In the genomic region with DNA sequence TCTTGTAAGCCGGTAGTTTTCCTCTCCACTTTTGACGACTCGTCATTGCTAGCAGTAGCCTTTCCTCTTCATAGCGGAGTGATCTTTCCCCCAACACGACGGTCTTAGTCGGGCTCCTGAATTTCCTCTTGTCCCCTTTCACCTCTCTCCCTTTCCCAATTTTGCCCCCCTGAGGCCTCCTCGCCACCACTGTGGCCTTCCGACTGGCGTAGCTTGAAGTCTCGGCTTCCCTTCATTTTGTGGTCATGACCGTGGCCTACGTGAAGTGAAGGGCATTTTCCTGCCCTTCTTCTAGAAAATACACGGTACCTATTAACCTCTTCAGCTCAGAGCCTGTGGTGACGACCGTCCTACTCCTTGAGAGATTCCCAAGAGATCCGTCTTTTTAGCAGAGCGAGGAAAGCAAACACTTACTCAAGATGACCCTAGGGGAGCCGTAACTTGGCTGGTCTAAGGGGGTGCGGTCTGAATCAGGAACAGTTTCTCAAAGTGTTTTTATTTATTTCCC, we compare ENCODE assay signal across 8 cellular contexts. TPM values are rescaled to one million over a fixed set of nuclear protein-coding genes. Genes with fewer than 3 reads are reported as not detected.
DNase-seq lines count a peak whose midpoint lies in the region; ATAC-seq and TF ChIP-seq lines count a peak whose summit lies in the region.

No MANE protein-coding gene starts in this region.

- no peak for TF ChIP-seq POLR2A in NB4 (IDR thresholded peaks at IDR 0.05; ENCODE audit: extremely low read depth, insufficient read length)

- DNase-seq in DMS 273 (lab: John Stamatoyannopoulos, UW; ENCODE audit: unreplicated experiment) (peak; percentile 62), DMS 273 treated with DMSO at 0.1 percent for 48 hours (lab: John Stamatoyannopoulos, UW) (no peak), NB4 (ENCODE audit: low read depth) (peak; percentile 59), skeletal muscle cell (ENCODE audit: low read depth) (no peak), GF-D8 (lab: John Stamatoyannopoulos, UW) (no peak)

- no peak for ATAC-seq in GM21390 (IDR thresholded peaks at IDR 0.05; ENCODE audit: unreplicated experiment)

- 0 to 1% (median 1%) methylated on average over 20 of the region's 20 CpGs for WGBS in adipose tissue, 3 donors

- no peak for TF ChIP-seq CTCF in NB4 (IDR thresholded peaks at IDR 0.05; ENCODE audit: low read depth, low read length)

- peaks cover 4% of the 10 kb centered on the region for H3K4me1 ChIP-seq in iPS-15b (ENCODE audit: control insufficient read depth, insufficient read depth, low read length)

- peak overlapping the region; percentile 97 for H3K27ac ChIP-seq in adipose tissue (ENCODE audit: low read depth, low read length)

- H3K4me3 ChIP-seq in NB4 (ENCODE audit: low read depth, low read length), result peak overlapping the region; percentile 92
- H3K4me3 ChIP-seq in iPS-15b (ENCODE audit: low read depth, low read length), result peak overlapping the region; percentile 98
- H3K4me3 ChIP-seq in skeletal muscle cell (ENCODE audit: low read depth, low read length), result peak overlapping the region; percentile 93

- peaks cover under 1% of the 10 kb centered on the region for H3K9me3 ChIP-seq in iPS-15b (ENCODE audit: control insufficient read depth, insufficient read depth, low read length)

- H3K27me3 ChIP-seq in iPS-15b (ENCODE audit: control insufficient read depth, insufficient read depth, low read length), result no peaks in the 10 kb centered on the region

- peak overlapping the region; percentile 62 for H3K9ac ChIP-seq in iPS-15b (ENCODE audit: low read depth, low read length)

- H3K36me3 ChIP-seq in iPS-15b (ENCODE audit: control insufficient read depth, insufficient read depth, low read length), result peaks cover 8% of the 10 kb centered on the region

RNA-seq across cellular contexts. Expression of a gene that starts 0.8 kb away (rescaled TPM):
- polyA plus RNA-seq in adipose tissue, result 100 to 1,000 TPM in 2 of 3 donors, 10 to 100 TPM in 1; 35.2 to 157 (median 152) TPM

RNA-seq across cellular contexts. Expression of a gene that starts 55.7 kb away (rescaled TPM):
- 10 to 100 TPM; 27.7 to 37.7 (median 37.1) TPM for polyA plus RNA-seq in adipose tissue

Comparison
In these comparisons a context has a peak if more than half of its experiments do, and no peak if none do; other contexts are left out.
1. DNase-seq: peak in DMS 273 (single experiment) and NB4 (single experiment); none in DMS 273 treated with DMSO at 0.1 percent for 48 hours (single experiment), skeletal muscle cell (single experiment) and GF-D8 (single experiment).
2. Peak in every context shown above with its lines, with median percentiles within 50 percentile points of each other: H3K4me3 ChIP-seq.